ENCODE assay signal across 10 cellular contexts in the genomic region with DNA sequence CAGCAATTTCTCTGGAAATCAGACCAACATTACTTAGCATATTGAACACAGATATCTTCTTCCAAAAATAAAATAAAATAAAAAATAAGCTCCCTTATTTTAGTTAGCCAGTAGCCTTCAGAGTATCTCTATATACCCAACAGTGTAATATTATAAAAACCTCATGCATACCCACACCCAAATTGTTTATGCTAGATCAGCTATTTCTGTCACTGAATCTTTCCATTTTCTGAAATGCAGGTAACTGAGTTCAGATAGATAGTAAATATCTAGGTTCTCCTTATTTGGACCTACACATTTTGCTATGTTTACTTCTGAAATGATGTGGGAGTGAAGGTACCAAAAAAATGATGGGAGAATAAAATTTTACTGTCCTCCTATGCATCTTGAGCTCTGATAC.
"Had no signal": no experiment of that assay in that cellular context is flagged by ENCODE, and none has a peak within 500 bp of the region (broad histone marks: within the 10 kb centered on the region; RNA-seq: fewer than 3 reads in every experiment).

No MANE protein-coding gene starts in this region.

- H2AFZ ChIP-seq: GM23248 had no signal

- H3K9me3 ChIP-seq: HAP-1 had no signal

- FAIRE-seq: HTR-8/SVneo had no signal

- ATAC-seq: HCT116 had no signal

- H3K4me2 ChIP-seq: KMS-11 had no signal

- H3K9ac ChIP-seq: GM23248, KMS-11 had no signal

- H3K4me3 ChIP-seq: GM23248, HAP-1 had no signal

- H3K27ac ChIP-seq: GM23248, KMS-11 had no signal

- H3K4me1 ChIP-seq: HAP-1 had no signal

- DNase-seq: GM23248, GOT3, H7, HFFc6, Karpas-422, KBM-7 had no signal
